24 cellular contexts compared by ENCODE assay signal in genomic region chr10:112650588-112651030, GRCh38.
A peak's percentile ranks its signal among the peaks of the same experiment; 100 is the strongest.
DNase-seq lines count a peak whose midpoint lies in the region; TF ChIP-seq lines count a peak whose summit lies in the region.
"Had no signal": no experiment of that assay in that cellular context is flagged by ENCODE, and none has a peak within 500 bp of the region (broad histone marks: within the 10 kb centered on the region; RNA-seq: fewer than 3 reads in every experiment).

No MANE protein-coding gene starts in this region.

- no peak for TF ChIP-seq CTCF in RWPE1 (conservative IDR thresholded peaks at IDR 0.05; ENCODE audit: low read depth)
- no peak for TF ChIP-seq CTCF in GM13976 (IDR thresholded peaks at IDR 0.05; ENCODE audit: borderline replicate concordance, control extremely low read depth, extremely low read depth, insufficient read depth, missing control alignments)
- TF ChIP-seq CTCF in stomach (IDR thresholded peaks at IDR 0.05), result no peak

- no peak for TF ChIP-seq POLR2A in stomach (IDR thresholded peaks at IDR 0.05)

- H3K4me1 ChIP-seq in stomach, result no peaks in the 10 kb centered on the region
- H3K4me1 ChIP-seq: lower lobe of right lung, prostate gland, suprapubic skin, uterus had no signal

- no peaks in the 10 kb centered on the region for H3K36me3 ChIP-seq in stomach
- H3K36me3 ChIP-seq: lower lobe of right lung, prostate gland, suprapubic skin, uterus had no signal

- intact Hi-C loops in stomach (cut with DNase I; ENCODE audit: low total_unique reads), result no loop called here

- no peaks in the 10 kb centered on the region for H3K9me3 ChIP-seq in stomach
- H3K9me3 ChIP-seq: lower lobe of right lung, prostate gland, suprapubic skin, uterus had no signal

- no peak for TF ChIP-seq EP300 in stomach (IDR thresholded peaks at IDR 0.05)

- POLR2A ChIA-PET in RWPE1 (lab: Yijun Ruan, JAX; ENCODE audit: low non-redundant PET), result no interaction called here

- in situ Hi-C loops in GM13976 (cut with MboI; ENCODE audit: low sequenced_read_pairs, unreplicated experiment), result no loop called here

- H3K27ac ChIP-seq in RWPE1 (no peak overlapping the region), epithelial cell of prostate (peak overlapping the region; percentile 22), stomach (no peak overlapping the region)
- H3K27ac ChIP-seq: lower lobe of right lung, prostate gland, skin epidermis, suprapubic skin, uterus had no signal

- H3K4me3 ChIP-seq in stomach, result no peak overlapping the region
- H3K4me3 ChIP-seq: lower lobe of right lung, prostate gland, skin epidermis, suprapubic skin, uterus had no signal

- DNase-seq in HCEC 1CT (peak; percentile 76), RWPE1 (ENCODE audit: low spot score) (peak; percentile 8), epithelial cell of prostate (ENCODE audit: low read depth, low spot score) (no peak), pulmonary artery endothelial cell (ENCODE audit: low read depth, low spot score) (peak; percentile 11), GM13976 (ENCODE audit: low spot score) (no peak), SKM-1 treated with dmso at 0.1 percent for 144 hours (lab: John Stamatoyannopoulos, UW; ENCODE audit: unreplicated experiment) (no peak), stomach (no peak)
- no peak for DNase-seq in stimulated activated CD4-positive, alpha-beta T cell treated with anti-CD3 and anti-CD28 coated beads, Interleukin-2, amount 100 ng/mL, for 48 hours
- DNase-seq: activated B cell treated with CpG ODN at 0.5 μM for 24 hours; activated CD4-positive, alpha-beta T cell treated with anti-CD3 and anti-CD28 coated beads, Interleukin-2, amount 50 U/mL, for 4 hours; activated gamma-delta T cell; activated naive CD8-positive, alpha-beta T cell treated with anti-CD3 and anti-CD28 coated beads, Interleukin-2, amount 50 U/mL, for 24 hours; DMS 273 treated with DMSO at 0.1 percent for 48 hours; GF-D8; Karpas-422; lower lobe of right lung; NCI-H1105 treated with DMSO at 0.1 percent for 48 hours; NCI-H2107; NCI-H510A; stimulated activated CD4-positive, alpha-beta T cell treated with anti-CD3 and anti-CD28 coated beads, Interleukin-1b, Interleukin-23, amount 100 ng/mL, for 48 hours; uterus had no signal

- CTCF ChIA-PET in RWPE1 (lab: Yijun Ruan, JAX), result interaction anchor here (0.9 kb wide), 1 partner anchor 65 kb away, joined by 4 read pairs; no protein-coding TSS in a partner anchor

- 88 to 93% (median 91%) methylated on average over 7 of the region's 7 CpGs for WGBS in stomach, 5 donors

- H3K27me3 ChIP-seq in stomach, result no peaks in the 10 kb centered on the region
- H3K27me3 ChIP-seq: suprapubic skin, uterus had no signal

Comparison
In these comparisons a context has a peak if more than half of its experiments do, and no peak if none do; other contexts are left out.
1. DNase-seq: peak in HCEC 1CT (single experiment), RWPE1 (single experiment) and pulmonary artery endothelial cell (single experiment); none in epithelial cell of prostate (single experiment), GM13976 (single experiment), SKM-1 treated with dmso at 0.1 percent for 144 hours (single experiment), stimulated activated CD4-positive, alpha-beta T cell treated with anti-CD3 and anti-CD28 coated beads, Interleukin-2, amount 100 ng/mL, for 48 hours (0 of 2) and stomach (single experiment).